23 cellular contexts compared by ENCODE assay signal in the genomic region with DNA sequence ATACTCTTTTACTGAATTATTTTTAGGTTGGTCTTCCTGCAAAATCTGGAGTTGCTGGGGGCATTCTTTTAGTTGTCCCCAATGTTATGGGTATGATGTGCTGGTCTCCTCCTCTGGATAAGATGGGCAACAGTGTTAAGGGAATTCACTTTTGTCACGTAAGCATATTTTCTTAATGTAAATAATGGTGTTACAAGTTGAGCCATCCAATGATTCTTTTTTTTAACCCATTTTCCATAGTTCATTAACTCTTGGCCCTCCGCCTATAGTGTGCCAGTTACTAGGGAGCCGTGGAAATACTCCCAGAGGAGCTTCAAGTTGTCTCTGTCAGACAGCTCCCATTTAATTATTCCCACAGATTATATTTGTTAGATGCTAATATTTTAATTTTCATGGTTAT. TPM values are rescaled to one million over a fixed set of nuclear protein-coding genes. Genes with fewer than 3 reads are reported as not detected.
DNase-seq lines count a peak whose midpoint lies in the region; ATAC-seq, FAIRE-seq and TF ChIP-seq lines count a peak whose summit lies in the region.
"Had no signal": no experiment of that assay in that cellular context is flagged by ENCODE, and none has a peak within 500 bp of the region (broad histone marks: within the 10 kb centered on the region; RNA-seq: fewer than 3 reads in every experiment).

No MANE protein-coding gene starts in this region.

- H3K79me2 ChIP-seq in astrocyte (ENCODE audit: insufficient read depth, low read length): peaks cover 7% of the 10 kb centered on the region
- peaks cover 6% of the 10 kb centered on the region for H3K79me2 ChIP-seq in osteoblast (ENCODE audit: insufficient read depth, low read length)

- H3K36me3 ChIP-seq in astrocyte (ENCODE audit: insufficient read depth, low read length) (peaks cover 29% of the 10 kb centered on the region), osteoblast (ENCODE audit: insufficient read depth, low read length) (peaks cover 87% of the 10 kb centered on the region)

- no peak for TF ChIP-seq CTCF in activated CD8-positive, alpha-beta T cell treated with anti-CD3 and anti-CD28 coated beads for 36 hours (IDR thresholded peaks at IDR 0.05)
- TF ChIP-seq CTCF in astrocyte (IDR thresholded peaks at IDR 0.05; ENCODE audit: insufficient read depth, low read depth, low read length) (no peak), osteoblast (IDR thresholded peaks at IDR 0.05; ENCODE audit: extremely low read depth, low read depth, low read length) (no peak)

- CTCF ChIA-PET in activated CD8-positive, alpha-beta T cell treated with anti-CD3 and anti-CD28 coated beads for 36 hours (lab: Charles Lee): no interaction called here
- CTCF ChIA-PET in activated CD8-positive, alpha-beta T cell treated with anti-CD3 and anti-CD28 coated beads, Interleukin-2, amount 10 ng/mL, durations not matched to agents 7 days and 5 days (lab: Charles Lee): no interaction called here

- H3K27me3 ChIP-seq in astrocyte (ENCODE audit: insufficient read depth, low read length): no peaks in the 10 kb centered on the region
- H3K27me3 ChIP-seq in osteoblast (ENCODE audit: insufficient read depth, low read length): no peaks in the 10 kb centered on the region
- H3K27me3 ChIP-seq: BE2C, pancreas had no signal

- POLR2A ChIA-PET in activated CD8-positive, alpha-beta T cell treated with anti-CD3 and anti-CD28 coated beads for 36 hours (lab: Charles Lee): no interaction called here
- POLR2A ChIA-PET in activated CD8-positive, alpha-beta T cell treated with anti-CD3 and anti-CD28 coated beads, Interleukin-2, amount 10 ng/mL, durations not matched to agents 7 days and 5 days (lab: Charles Lee): no interaction called here

- no peak overlapping the region for H3K4me3 Mint-ChIP-seq in activated CD8-positive, alpha-beta T cell treated with anti-CD3 and anti-CD28 coated beads for 36 hours
- H3K4me3 Mint-ChIP-seq in activated CD8-positive, alpha-beta T cell treated with anti-CD3 and anti-CD28 coated beads, Interleukin-2, amount 10 ng/mL, durations not matched to agents 7 days and 5 days: no peak overlapping the region
- no peak overlapping the region for H3K4me3 Mint-ChIP-seq in astrocyte (ENCODE audit: unreplicated experiment)
- H3K4me3 Mint-ChIP-seq: activated naive CD8-positive, alpha-beta T cell treated with anti-CD3 and anti-CD28 coated beads, Interleukin-2, amount 10 ng/mL, durations not matched to agents 7 days and 5 days; CD8-positive, alpha-beta memory T cell; central memory CD8-positive, alpha-beta T cell; naive thymus-derived CD8-positive, alpha-beta T cell had no signal

- H3K27me3 Mint-ChIP-seq in activated CD8-positive, alpha-beta T cell treated with anti-CD3 and anti-CD28 coated beads for 36 hours: no peaks in the 10 kb centered on the region
- no peaks in the 10 kb centered on the region for H3K27me3 Mint-ChIP-seq in activated CD8-positive, alpha-beta T cell treated with anti-CD3 and anti-CD28 coated beads, Interleukin-2, amount 10 ng/mL, durations not matched to agents 7 days and 5 days (ENCODE audit: low read depth)
- no peaks in the 10 kb centered on the region for H3K27me3 Mint-ChIP-seq in astrocyte (ENCODE audit: low read depth, unreplicated experiment)
- H3K27me3 Mint-ChIP-seq: activated naive CD8-positive, alpha-beta T cell treated with anti-CD3 and anti-CD28 coated beads, Interleukin-2, amount 10 ng/mL, durations not matched to agents 7 days and 5 days; CD8-positive, alpha-beta memory T cell; central memory CD8-positive, alpha-beta T cell; naive thymus-derived CD8-positive, alpha-beta T cell had no signal

- H3K4me3 ChIP-seq in astrocyte (ENCODE audit: insufficient read depth, low read depth, low read length) (no peak overlapping the region), osteoblast (ENCODE audit: insufficient read depth, low read length) (no peak overlapping the region)
- H3K4me3 ChIP-seq: pancreas had no signal

- H3K36me3 Mint-ChIP-seq in activated CD8-positive, alpha-beta T cell treated with anti-CD3 and anti-CD28 coated beads for 36 hours (ENCODE audit: low read depth): peaks cover 48% of the 10 kb centered on the region
- H3K36me3 Mint-ChIP-seq in activated CD8-positive, alpha-beta T cell treated with anti-CD3 and anti-CD28 coated beads, Interleukin-2, amount 10 ng/mL, durations not matched to agents 7 days and 5 days (ENCODE audit: low read depth): peaks cover 55% of the 10 kb centered on the region
- peaks cover 9% of the 10 kb centered on the region for H3K36me3 Mint-ChIP-seq in astrocyte (ENCODE audit: low read depth, unreplicated experiment)

- H3K27ac ChIP-seq in astrocyte (ENCODE audit: low read depth, low read length): no peak overlapping the region
- H3K27ac ChIP-seq in osteoblast (ENCODE audit: low read depth, low read length): peak overlapping the region; percentile 15
- H3K27ac ChIP-seq: pancreas had no signal

- intact Hi-C loops in activated CD8-positive, alpha-beta T cell treated with anti-CD3 and anti-CD28 coated beads for 36 hours (cut with micrococcal nuclease): no loop called here

- H3K4me2 ChIP-seq in astrocyte (ENCODE audit: low read length) (no peak overlapping the region), osteoblast (ENCODE audit: insufficient read depth, low read length) (no peak overlapping the region)

- no peak for FAIRE-seq in astrocyte (lab: Jason Lieb, UNC)
- FAIRE-seq: endothelial cell of umbilical vein, H54, pancreas had no signal

- H4K20me1 ChIP-seq in astrocyte (ENCODE audit: insufficient read depth, low read length) (no peaks in the 10 kb centered on the region), osteoblast (ENCODE audit: insufficient read depth, low read length) (peaks cover 18% of the 10 kb centered on the region)

- peaks cover 18% of the 10 kb centered on the region for H3K4me1 Mint-ChIP-seq in activated CD8-positive, alpha-beta T cell treated with anti-CD3 and anti-CD28 coated beads for 36 hours (ENCODE audit: low read depth)
- peaks cover 1% of the 10 kb centered on the region for H3K4me1 Mint-ChIP-seq in activated CD8-positive, alpha-beta T cell treated with anti-CD3 and anti-CD28 coated beads, Interleukin-2, amount 10 ng/mL, durations not matched to agents 7 days and 5 days (ENCODE audit: low read depth)
- peaks cover 19% of the 10 kb centered on the region for H3K4me1 Mint-ChIP-seq in astrocyte (ENCODE audit: low read depth, unreplicated experiment)

- no peaks in the 10 kb centered on the region for H3K9me3 ChIP-seq in astrocyte (ENCODE audit: insufficient read depth, low read depth, low read length)
- H3K9me3 ChIP-seq in osteoblast (ENCODE audit: low read depth, low read length): no peaks in the 10 kb centered on the region
- H3K9me3 ChIP-seq: BE2C, pancreas had no signal

- H3K27ac Mint-ChIP-seq in activated CD8-positive, alpha-beta T cell treated with anti-CD3 and anti-CD28 coated beads for 36 hours: peak overlapping the region; percentile 57
- no peak overlapping the region for H3K27ac Mint-ChIP-seq in activated CD8-positive, alpha-beta T cell treated with anti-CD3 and anti-CD28 coated beads, Interleukin-2, amount 10 ng/mL, durations not matched to agents 7 days and 5 days
- H3K27ac Mint-ChIP-seq in astrocyte (ENCODE audit: unreplicated experiment): peak overlapping the region; percentile 55
- H3K27ac Mint-ChIP-seq: activated naive CD8-positive, alpha-beta T cell treated with anti-CD3 and anti-CD28 coated beads, Interleukin-2, amount 10 ng/mL, durations not matched to agents 7 days and 5 days had no signal

- no peak for DNase-seq in activated CD8-positive, alpha-beta T cell treated with anti-CD3 and anti-CD28 coated beads for 36 hours
- no peak for DNase-seq in activated CD8-positive, alpha-beta T cell treated with anti-CD3 and anti-CD28 coated beads, Interleukin-2, amount 10 ng/mL, durations not matched to agents 7 days and 5 days
- peak; percentile 44 for DNase-seq in NCI-H1105 (lab: John Stamatoyannopoulos, UW)
- DNase-seq in astrocyte (ENCODE audit: low read depth): no peak
- DNase-seq in osteoblast (ENCODE audit: insufficient read length, low spot score, missing footprints): no peak
- DNase-seq in inferior parietal cortex (ENCODE audit: extremely low spot score): no peak
- no peak for DNase-seq in stimulated activated naive CD4-positive, alpha-beta T cell (lab: John Stamatoyannopoulos, UW)
- no peak for DNase-seq in SKM-1 (lab: John Stamatoyannopoulos, UW; ENCODE audit: unreplicated experiment)
- DNase-seq: activated CD4-positive, alpha-beta T cell treated with anti-CD3 and anti-CD28 coated beads, Interleukin-2, amount 50 U/mL, for 48 hours; activated CD4-positive, CD25-positive, alpha-beta regulatory T cell; activated naive CD8-positive, alpha-beta T cell treated with anti-CD3 and anti-CD28 coated beads, Interleukin-2, amount 10 ng/mL, durations not matched to agents 7 days and 5 days; BE2C; CD8-positive, alpha-beta memory T cell; KG1; MM.1S; naive thymus-derived CD8-positive, alpha-beta T cell; NCI-H526; pancreas; stimulated activated CD4-positive, alpha-beta T cell treated with anti-CD3 and anti-CD28 coated beads, Interleukin-2, amount 100 ng/mL, for 48 hours; trophoblast cell had no signal

- no peak for ATAC-seq in activated CD8-positive, alpha-beta T cell treated with anti-CD3 and anti-CD28 coated beads for 36 hours
- ATAC-seq in activated CD8-positive, alpha-beta T cell treated with anti-CD3 and anti-CD28 coated beads, Interleukin-2, amount 10 ng/mL, durations not matched to agents 7 days and 5 days: no peak
- ATAC-seq: naive thymus-derived CD8-positive, alpha-beta T cell had no signal

- no peaks in the 10 kb centered on the region for H3K9me3 Mint-ChIP-seq in activated CD8-positive, alpha-beta T cell treated with anti-CD3 and anti-CD28 coated beads for 36 hours
- no peaks in the 10 kb centered on the region for H3K9me3 Mint-ChIP-seq in activated CD8-positive, alpha-beta T cell treated with anti-CD3 and anti-CD28 coated beads, Interleukin-2, amount 10 ng/mL, durations not matched to agents 7 days and 5 days (ENCODE audit: insufficient read depth)
- no peaks in the 10 kb centered on the region for H3K9me3 Mint-ChIP-seq in astrocyte (ENCODE audit: unreplicated experiment)
- H3K9me3 Mint-ChIP-seq: activated naive CD8-positive, alpha-beta T cell treated with anti-CD3 and anti-CD28 coated beads, Interleukin-2, amount 10 ng/mL, durations not matched to agents 7 days and 5 days; CD8-positive, alpha-beta memory T cell; central memory CD8-positive, alpha-beta T cell; naive thymus-derived CD8-positive, alpha-beta T cell had no signal

- no peak overlapping the region for H3K9ac ChIP-seq in astrocyte (ENCODE audit: low read length)

- H2AFZ ChIP-seq in astrocyte (ENCODE audit: low read depth, low read length) (no peak overlapping the region), osteoblast (ENCODE audit: low read length) (no peak overlapping the region)

- H3K4me1 ChIP-seq in astrocyte (ENCODE audit: insufficient read depth, low read length) (no peaks in the 10 kb centered on the region), osteoblast (ENCODE audit: insufficient read depth, low read length) (peaks cover 6% of the 10 kb centered on the region)

RNA-seq across cellular contexts. Expression of a gene that starts 49.8 kb away (rescaled TPM):
- 100 to 1,000 TPM; 218 to 227 TPM for total RNA-seq in activated CD8-positive, alpha-beta T cell treated with anti-CD3 and anti-CD28 coated beads for 36 hours
- 100 to 1,000 TPM; 162 to 193 TPM for total RNA-seq in activated CD8-positive, alpha-beta T cell treated with anti-CD3 and anti-CD28 coated beads, Interleukin-2, amount 10 ng/mL, durations not matched to agents 7 days and 5 days
- total RNA-seq in astrocyte (189 and 194 TPM in 2 replicates), osteoblast (447 and 588 TPM in 2 replicates)
